In genomic region chr1:77825356-77825709, GRCh38 we compare ENCODE assay signal across 8 cellular contexts. TPM values are rescaled to one million over a fixed set of nuclear protein-coding genes. Genes with fewer than 3 reads are reported as not detected.
DNase-seq lines count a peak whose midpoint lies in the region; ATAC-seq and TF ChIP-seq lines count a peak whose summit lies in the region.

No MANE protein-coding gene starts in this region.

- no peak overlapping the region for H3K4me3 ChIP-seq in kidney epithelial cell (ENCODE audit: low read depth, low read length)

- peak; percentile 33 for TF ChIP-seq CTCF in kidney epithelial cell (IDR thresholded peaks at IDR 0.05; ENCODE audit: insufficient read depth, low read length, poor library complexity, severe bottlenecking)

- no peaks in the 10 kb centered on the region for H3K36me3 ChIP-seq in kidney epithelial cell (ENCODE audit: control insufficient read depth, insufficient read depth, low read length)

- H3K27me3 ChIP-seq in kidney epithelial cell (ENCODE audit: control insufficient read depth, insufficient read depth, low read length) = no peaks in the 10 kb centered on the region

- DNase-seq in DMS53 (lab: John Stamatoyannopoulos, UW) (peak; percentile 87), NCI-H1694 treated with DMSO at 0.1 percent for 48 hours (lab: John Stamatoyannopoulos, UW) (peak; percentile 45), amniotic epithelial cell (ENCODE audit: low read depth) (peak; percentile 98), kidney epithelial cell (ENCODE audit: low read depth) (peak; percentile 55), UCSD-AML1 (lab: John Stamatoyannopoulos, UW; ENCODE audit: unreplicated experiment) (no peak), NCI-H1048 (lab: John Stamatoyannopoulos, UW) (no peak)

- peak; percentile 80 for ATAC-seq in GM21619 (IDR thresholded peaks at IDR 0.05; ENCODE audit: unreplicated experiment)
- ATAC-seq in GM19023 (IDR thresholded peaks at IDR 0.05; ENCODE audit: unreplicated experiment) = no peak

RNA-seq across cellular contexts. Expression of gene MIGA1, which starts 45.9 kb away (rescaled TPM):
- total RNA-seq in kidney epithelial cell = 11.4 and 14.5 TPM in 2 replicates

Comparison
In these comparisons a context has a peak if more than half of its experiments do, and no peak if none do; other contexts are left out.
1. DNase-seq: peak in DMS53 (single experiment), NCI-H1694 treated with DMSO at 0.1 percent for 48 hours (single experiment), amniotic epithelial cell (single experiment) and kidney epithelial cell (single experiment); none in UCSD-AML1 (single experiment) and NCI-H1048 (single experiment).